13 cellular contexts compared by ENCODE assay signal in the genomic region with DNA sequence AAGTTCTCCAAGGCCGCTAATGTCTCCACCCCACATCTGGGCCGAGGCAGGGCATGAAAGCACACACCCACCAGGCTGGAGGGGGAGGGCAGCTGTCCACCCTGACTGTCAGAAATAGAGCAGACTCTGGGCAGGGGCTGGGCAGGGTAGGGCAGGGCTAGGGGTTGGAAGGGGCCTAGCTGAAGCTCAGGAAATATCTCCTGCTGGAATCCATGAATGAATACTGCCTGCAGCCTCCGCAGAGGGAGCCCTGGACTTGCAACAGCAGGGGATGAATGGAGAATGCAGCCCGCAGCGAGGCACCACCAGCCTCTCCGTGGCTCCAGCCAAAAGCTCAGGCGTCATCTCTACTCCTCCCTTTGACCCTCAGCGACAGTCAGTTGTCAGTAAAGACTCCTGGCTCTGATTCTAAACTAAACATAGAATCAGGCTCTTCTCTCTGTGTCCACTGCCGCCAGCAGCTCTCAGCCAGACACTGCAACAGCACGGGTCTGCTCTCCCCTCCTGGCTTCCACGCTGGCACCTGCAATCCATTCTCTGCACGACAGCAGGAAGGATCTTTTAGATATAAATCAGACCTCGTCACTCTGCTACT. TPM values are rescaled to one million over a fixed set of nuclear protein-coding genes. Genes with fewer than 3 reads are reported as not detected.
A peak's percentile ranks its signal among the peaks of the same experiment; 100 is the strongest.
DNase-seq lines count a peak whose midpoint lies in the region; TF ChIP-seq lines count a peak whose summit lies in the region.
"Had no signal": no experiment of that assay in that cellular context is flagged by ENCODE, and none has a peak within 500 bp of the region (broad histone marks: within the 10 kb centered on the region; RNA-seq: fewer than 3 reads in every experiment).

No MANE protein-coding gene starts in this region.

- no peak overlapping the region for H3K4me3 ChIP-seq in hepatocyte

- H2AFZ ChIP-seq in hepatocyte = no peak overlapping the region

- peaks cover 52% of the 10 kb centered on the region for H3K27me3 ChIP-seq in hepatocyte

- H3K9me3 ChIP-seq in hepatocyte (ENCODE audit: low read depth) = no peaks in the 10 kb centered on the region

- H3K27ac ChIP-seq in hepatocyte = no peak overlapping the region
- H3K27ac ChIP-seq: HL-60 had no signal

- WGBS in hepatocyte (ENCODE audit: low lambda C conversion rate, missing lambda C conversion rate) = 17% methylated on average over 13 of the region's 13 CpGs

- in situ Hi-C loops in ACHN (cut with HindIII; ENCODE audit: low pct_ligation_motif_present, low pct_unique_long_range_greater_than_20kb, low sequenced_read_pairs) = no loop called here

- H4K20me1 ChIP-seq in hepatocyte (ENCODE audit: insufficient read depth, poor library complexity, severe bottlenecking) = no peaks in the 10 kb centered on the region

- DNase-seq in GM03348 (ENCODE audit: low spot score) = peak; percentile 60
- peak in 47 of 56 donors; percentile 1 to 78 (median 43) for DNase-seq in amygdala (lab: John Stamatoyannopoulos, UW)
- DNase-seq in hepatocyte (ENCODE audit: low spot score) = peak; percentile 37
- DNase-seq in occipital lobe (lab: John Stamatoyannopoulos, UW) = peak; percentile 30
- DNase-seq in HK-2 (ENCODE audit: unreplicated experiment) = no peak
- no peak for DNase-seq in KG1 (lab: John Stamatoyannopoulos, UW)
- DNase-seq in SIG-M5 (lab: John Stamatoyannopoulos, UW) = no peak
- DNase-seq in ACHN = no peak
- DNase-seq: activated T-cell treated with anti-CD3 and anti-CD28 coated beads for 4 hours; CD4-positive, CD25-positive, alpha-beta regulatory T cell; central memory CD4-positive, alpha-beta T cell; stimulated activated naive CD8-positive, alpha-beta T cell treated with anti-CD3 and anti-CD28 coated beads, Interleukin-15, Interleukin-2, amounts not matched to agents 100 U/mL and 50 U/mL, for 24 hours had no signal

- no peaks in the 10 kb centered on the region for H3K79me2 ChIP-seq in hepatocyte

- H3K4me2 ChIP-seq in hepatocyte = peak overlapping the region; percentile 17

- peaks cover 14% of the 10 kb centered on the region for H3K4me1 ChIP-seq in hepatocyte (ENCODE audit: insufficient read depth)

- no peaks in the 10 kb centered on the region for H3K9me2 ChIP-seq in hepatocyte (replicated peaks; ENCODE audit: insufficient read depth)

- H3K36me3 ChIP-seq in hepatocyte (replicated peaks; ENCODE audit: insufficient read depth, low read depth) = no peaks in the 10 kb centered on the region

- TF ChIP-seq CTCF in hepatocyte (IDR thresholded peaks at IDR 0.05; ENCODE audit: poor library complexity) = peak; percentile 2

RNA-seq across cellular contexts. Expression of a gene that starts 23.9 kb away (rescaled TPM):
- 2.4 and 3.6 TPM in 2 replicates for total RNA-seq in hepatocyte
- 5.5 and 5.6 TPM in 2 replicates for polyA plus RNA-seq in hepatocyte
- 3.3 TPM for total RNA-seq in occipital lobe
- polyA plus RNA-seq: CD4-positive, CD25-positive, alpha-beta regulatory T cell had no signal

RNA-seq across cellular contexts. Expression of a gene that starts 56.5 kb away (rescaled TPM):
- total RNA-seq in hepatocyte = 114 and 141 TPM in 2 replicates
- 168 and 171 TPM in 2 replicates for polyA plus RNA-seq in hepatocyte
- total RNA-seq in occipital lobe = 42.0 TPM

Comparison
In these comparisons a context has a peak if more than half of its experiments do, and no peak if none do; other contexts are left out.
1. DNase-seq: peak in GM03348 (single experiment), amygdala (47 of 56), hepatocyte (single experiment) and occipital lobe (single experiment); none in HK-2 (single experiment), KG1 (single experiment), SIG-M5 (single experiment) and ACHN (single experiment).